1 cellular context compared by ENCODE assay signal in genomic region chr2:46230677-46231425, GRCh38.
TF ChIP-seq lines count a peak whose summit lies in the region.

No MANE protein-coding gene starts in this region.

TF ChIP-seq in SK-N-SH treated with all-trans-retinoic acid at 6 μM for 48 hours, 23 proteins besides CTCF, POLR2A, EP300 and RAD21 (continued from another document):
- TF ChIP-seq CREB5 (CRISPR knock-in tag; IDR thresholded peaks at IDR 0.05; ENCODE audit: low read depth) (no peak), TSHZ2 (CRISPR knock-in tag; IDR thresholded peaks at IDR 0.05) (no peak), ISL1 (CRISPR knock-in tag; IDR thresholded peaks at IDR 0.05) (no peak), GLIS3 (CRISPR knock-in tag; IDR thresholded peaks at IDR 0.05) (no peak), ARNTL (CRISPR knock-in tag; IDR thresholded peaks at IDR 0.05; ENCODE audit: borderline replicate concordance, low read depth) (no peak), ZFP30 (CRISPR knock-in tag; IDR thresholded peaks at IDR 0.05) (no peak), RARB (CRISPR knock-in tag; IDR thresholded peaks at IDR 0.05) (no peak), CSRNP3 (CRISPR knock-in tag; IDR thresholded peaks at IDR 0.05) (no peak), TCF4 (CRISPR knock-in tag; IDR thresholded peaks at IDR 0.05; ENCODE audit: borderline replicate concordance) (no peak), ZNF8 (CRISPR knock-in tag; IDR thresholded peaks at IDR 0.05) (no peak), ZNF565 (CRISPR knock-in tag; conservative IDR thresholded peaks at IDR 0.05; ENCODE audit: low read depth) (no peak)
